Comparison of ENCODE assay signal across 23 cellular contexts in the genomic region with DNA sequence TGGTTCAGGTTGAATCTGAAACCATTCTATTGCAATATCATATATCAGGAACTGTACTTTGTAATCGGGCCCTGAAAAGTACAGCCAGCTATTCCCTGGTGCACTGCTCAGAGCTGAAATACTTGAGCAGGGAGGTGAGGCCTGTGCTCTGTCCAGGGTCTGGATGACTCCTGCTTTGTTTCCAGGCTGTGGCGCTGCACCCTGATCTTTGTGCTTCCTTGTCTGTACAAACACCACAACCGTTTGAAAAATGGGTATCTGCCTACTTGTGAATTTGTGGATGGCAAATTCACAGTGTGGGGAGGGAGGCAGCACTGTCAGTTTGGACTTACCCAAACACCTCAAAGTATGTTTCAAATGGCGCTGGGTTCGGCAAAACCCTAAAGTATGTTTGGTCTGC.
DNase-seq lines count a peak whose midpoint lies in the region; ATAC-seq and TF ChIP-seq lines count a peak whose summit lies in the region.
"Had no signal": no experiment of that assay in that cellular context is flagged by ENCODE, and none has a peak within 500 bp of the region (broad histone marks: within the 10 kb centered on the region; RNA-seq: fewer than 3 reads in every experiment).

No MANE protein-coding gene starts in this region.

- no peaks in the 10 kb centered on the region for H3K9me3 ChIP-seq in right cardiac atrium (ENCODE audit: control insufficient read depth, low read length)
- no peaks in the 10 kb centered on the region for H3K9me3 ChIP-seq in heart left ventricle
- H3K9me3 ChIP-seq in hepatocyte (ENCODE audit: low read depth), result no peaks in the 10 kb centered on the region
- H3K9me3 ChIP-seq: SJSA1 had no signal

- H3K4me2 ChIP-seq in hepatocyte, result no peak overlapping the region
- H3K4me2 ChIP-seq: KMS-11 had no signal

- H3K4me3 ChIP-seq in right cardiac atrium (ENCODE audit: low read length) (no peak overlapping the region), heart left ventricle (no peak overlapping the region), hepatocyte (no peak overlapping the region)
- H3K4me3 ChIP-seq: SJSA1 had no signal

- no peaks in the 10 kb centered on the region for H3K4me1 Mint-ChIP-seq in activated CD4-positive, alpha-beta T cell treated with anti-CD3 and anti-CD28 coated beads, Interleukin-2, amount 10 ng/mL, durations not matched to agents 24 days and 14 days

- TF ChIP-seq CTCF in heart left ventricle (IDR thresholded peaks at IDR 0.05) (no peak), hepatocyte (IDR thresholded peaks at IDR 0.05; ENCODE audit: poor library complexity) (no peak)

- no peak for TF ChIP-seq POLR2A in heart left ventricle (IDR thresholded peaks at IDR 0.05)

- H3K79me2 ChIP-seq in hepatocyte, result no peaks in the 10 kb centered on the region

- no peak overlapping the region for H3K4me3 Mint-ChIP-seq in activated CD4-positive, alpha-beta T cell treated with anti-CD3 and anti-CD28 coated beads, Interleukin-2, amount 10 ng/mL, durations not matched to agents 24 days and 14 days
- H3K4me3 Mint-ChIP-seq: CD8-positive, alpha-beta T cell had no signal

- H3K9me2 ChIP-seq in hepatocyte (replicated peaks; ENCODE audit: insufficient read depth), result no peaks in the 10 kb centered on the region

- no peak overlapping the region for H3K27ac ChIP-seq in right cardiac atrium (ENCODE audit: low read length)
- no peak overlapping the region for H3K27ac ChIP-seq in heart left ventricle
- H3K27ac ChIP-seq in hepatocyte, result no peak overlapping the region
- H3K27ac ChIP-seq: HL-60, KMS-11, SJSA1 had no signal

- H3K36me3 ChIP-seq in heart left ventricle (no peaks in the 10 kb centered on the region), hepatocyte (replicated peaks; ENCODE audit: insufficient read depth, low read depth) (no peaks in the 10 kb centered on the region)
- H3K36me3 ChIP-seq: SJSA1 had no signal

- H4K20me1 ChIP-seq in hepatocyte (ENCODE audit: insufficient read depth, poor library complexity, severe bottlenecking), result no peaks in the 10 kb centered on the region

- H3K27me3 ChIP-seq in right cardiac atrium (ENCODE audit: control insufficient read depth, insufficient read depth) (no peaks in the 10 kb centered on the region), heart left ventricle (no peaks in the 10 kb centered on the region), hepatocyte (no peaks in the 10 kb centered on the region)
- H3K27me3 ChIP-seq: SJSA1 had no signal

- intact Hi-C loops in right cardiac atrium (cut with DNase I), result no loop called here
- intact Hi-C loops in heart left ventricle (cut with DNase I), result no loop called here
- intact Hi-C loops in sciatic nerve (cut with DNase I), result no loop called here
- intact Hi-C loops in activated CD4-positive, alpha-beta T cell treated with anti-CD3 and anti-CD28 coated beads, Interleukin-2, amount 10 ng/mL, durations not matched to agents 24 days and 14 days (cut with micrococcal nuclease), result no loop called here

- H3K9me3 Mint-ChIP-seq in activated CD4-positive, alpha-beta T cell treated with anti-CD3 and anti-CD28 coated beads, Interleukin-2, amount 10 ng/mL, durations not matched to agents 24 days and 14 days, result no peaks in the 10 kb centered on the region
- H3K9me3 Mint-ChIP-seq: CD8-positive, alpha-beta T cell had no signal

- WGBS in right cardiac atrium, result 61% methylated on average over 5 of the region's 5 CpGs
- WGBS in heart left ventricle, 4 donors, result 62 to 75% (median 71%) methylated on average over 5 of the region's 5 CpGs
- 70% methylated on average over 5 of the region's 5 CpGs for WGBS in hepatocyte (ENCODE audit: low lambda C conversion rate, missing lambda C conversion rate)

- ATAC-seq in right cardiac atrium (peak; percentile 26 to 47), heart left ventricle (no peak), sciatic nerve (peak; percentile 45)
- ATAC-seq: CD8-positive, alpha-beta T cell had no signal

- H3K36me3 Mint-ChIP-seq in activated CD4-positive, alpha-beta T cell treated with anti-CD3 and anti-CD28 coated beads, Interleukin-2, amount 10 ng/mL, durations not matched to agents 24 days and 14 days (ENCODE audit: low read depth), result no peaks in the 10 kb centered on the region
- H3K36me3 Mint-ChIP-seq: CD8-positive, alpha-beta T cell had no signal

- no peak overlapping the region for H2AFZ ChIP-seq in hepatocyte

- peak in 1 of 3 donors; percentile 33 for DNase-seq in right cardiac atrium
- DNase-seq in heart left ventricle, result no peak
- DNase-seq in hepatocyte (ENCODE audit: low spot score), result peak; percentile 6
- no peak for DNase-seq in sciatic nerve (ENCODE audit: low spot score)
- DNase-seq in stimulated activated naive CD4-positive, alpha-beta T cell treated with Interleukin-2 at 50 U/mL for 16 hours (lab: John Stamatoyannopoulos, UW), result no peak
- DNase-seq in activated CD4-positive, alpha-beta T cell treated with anti-CD3 and anti-CD28 coated beads, Interleukin-2, amount 10 ng/mL, durations not matched to agents 24 days and 14 days, result no peak
- no peak for DNase-seq in KG1 (lab: John Stamatoyannopoulos, UW)
- DNase-seq: AML-193; C1 segment of cervical spinal cord; CD8-positive, alpha-beta T cell; DND-41; HCEC 1CT; NCI-H1105; NCI-H1694; NCI-H2081; NCI-H2171; NCI-H345; NCI-H524; NCI-H774; NK-92 treated with Interleukin-12 subunit alpha and Interleukin-12 subunit beta, amount 100 ng/mL, for 24 hours had no signal

- H3K4me1 ChIP-seq in right cardiac atrium (ENCODE audit: control insufficient read depth, insufficient read depth, low read length) (no peaks in the 10 kb centered on the region), heart left ventricle (peaks cover 0 to 7% (median 0%) of the 10 kb centered on the region in 12 donors), hepatocyte (ENCODE audit: insufficient read depth) (no peaks in the 10 kb centered on the region)
- H3K4me1 ChIP-seq: SJSA1 had no signal

- H3K27ac Mint-ChIP-seq in activated CD4-positive, alpha-beta T cell treated with anti-CD3 and anti-CD28 coated beads, Interleukin-2, amount 10 ng/mL, durations not matched to agents 24 days and 14 days, result no peak overlapping the region
- H3K27ac Mint-ChIP-seq: CD8-positive, alpha-beta T cell had no signal

- peaks cover 3% of the 10 kb centered on the region for H3K27me3 Mint-ChIP-seq in activated CD4-positive, alpha-beta T cell treated with anti-CD3 and anti-CD28 coated beads, Interleukin-2, amount 10 ng/mL, durations not matched to agents 24 days and 14 days

Comparison
In these comparisons a context has a peak if more than half of its experiments do, and no peak if none do; other contexts are left out.
1. ATAC-seq: peak in right cardiac atrium (2 of 2) and sciatic nerve (single experiment); none in heart left ventricle (0 of 4).